ENCODE assay signal across 8 cellular contexts in genomic region chr3:39148116-39149058, GRCh38. TPM values are rescaled to one million over a fixed set of nuclear protein-coding genes. Genes with fewer than 3 reads are reported as not detected.
DNase-seq lines count a peak whose midpoint lies in the region; ATAC-seq, FAIRE-seq and TF ChIP-seq lines count a peak whose summit lies in the region.

No MANE protein-coding gene starts in this region.

- TF ChIP-seq POLR2A in H54 (IDR thresholded peaks at IDR 0.05; ENCODE audit: low read depth, low read length), result no peak

- H3K27me3 Mint-ChIP-seq in Calu3 (ENCODE audit: unreplicated experiment) (no peaks in the 10 kb centered on the region), immature natural killer cell (ENCODE audit: low read depth in 3 of 3) (peaks cover 53 to 86% (median 61%) of the 10 kb centered on the region in 3 donors)
- H3K27me3 Mint-ChIP-seq in activated T-helper 1 cell treated with anti-CD3 and anti-CD28 coated beads, Interleukin-12 subunit alpha, Interleukin-12 subunit beta, Interleukin-2, Interleukin-4 antibody, amounts not matched to agents 30 ng/mL and 10 ng/mL and 1 ng/mL, durations not matched to agents 14 hours and 24 hours and 36 hours (ENCODE audit: insufficient read depth), result no peaks in the 10 kb centered on the region

- BruUV-seq in Calu3 (replicated peaks; lab: Mats Ljungman, UMichigan), result no TSS peak

- H3K27ac Mint-ChIP-seq in Calu3 (ENCODE audit: unreplicated experiment) (peak overlapping the region; percentile 99), immature natural killer cell (peak overlapping the region; percentile 86 to 98 (median 96))
- H3K27ac Mint-ChIP-seq in activated T-helper 1 cell treated with anti-CD3 and anti-CD28 coated beads, Interleukin-12 subunit alpha, Interleukin-12 subunit beta, Interleukin-2, Interleukin-4 antibody, amounts not matched to agents 30 ng/mL and 10 ng/mL and 1 ng/mL, durations not matched to agents 14 hours and 24 hours and 36 hours, result peak overlapping the region; percentile 97

- intact Hi-C loops in Calu3 (cut with micrococcal nuclease; ENCODE audit: unreplicated experiment), result no loop called here
- intact Hi-C loops in activated T-helper 1 cell treated with anti-CD3 and anti-CD28 coated beads, Interleukin-12 subunit alpha, Interleukin-12 subunit beta, Interleukin-2, Interleukin-4 antibody, amounts not matched to agents 30 ng/mL and 10 ng/mL and 1 ng/mL, durations not matched to agents 14 hours and 24 hours and 36 hours (cut with micrococcal nuclease), result no loop called here

- H3K9me3 Mint-ChIP-seq in Calu3 (ENCODE audit: low read depth, unreplicated experiment) (no peaks in the 10 kb centered on the region), immature natural killer cell (no peaks in the 10 kb centered on the region)
- H3K9me3 Mint-ChIP-seq in activated T-helper 1 cell treated with anti-CD3 and anti-CD28 coated beads, Interleukin-12 subunit alpha, Interleukin-12 subunit beta, Interleukin-2, Interleukin-4 antibody, amounts not matched to agents 30 ng/mL and 10 ng/mL and 1 ng/mL, durations not matched to agents 14 hours and 24 hours and 36 hours, result no peaks in the 10 kb centered on the region

- H3K27me3 ChIP-seq in subcutaneous abdominal adipose tissue (ENCODE audit: control insufficient read depth in 5 of 5, insufficient read depth in 4 of 5, low read length in 5 of 5), result no peaks in the 10 kb centered on the region

- peaks cover 30 to 74% (median 67%) of the 10 kb centered on the region in 5 donors for H3K4me1 ChIP-seq in subcutaneous abdominal adipose tissue (ENCODE audit: control insufficient read depth in 5 of 5, insufficient read depth in 5 of 5, low read length in 5 of 5)

- DNase-seq in Calu3 (no peak), immature natural killer cell (peak; percentile 57 to 68 (median 61)), NCI-H526 (lab: John Stamatoyannopoulos, UW) (no peak), H54 (ENCODE audit: insufficient read length, low spot score) (no peak)
- DNase-seq in Jurkat, Clone E6-1 (ENCODE audit: low read depth, low spot score), result peak; percentile 62
- DNase-seq in activated T-helper 1 cell treated with anti-CD3 and anti-CD28 coated beads, Interleukin-12 subunit alpha, Interleukin-12 subunit beta, Interleukin-2, Interleukin-4 antibody, amounts not matched to agents 30 ng/mL and 10 ng/mL and 1 ng/mL, durations not matched to agents 14 hours and 24 hours and 36 hours (ENCODE audit: low spot score), result peak; percentile 28

- no peaks in the 10 kb centered on the region for H3K9me3 ChIP-seq in subcutaneous abdominal adipose tissue (ENCODE audit: control insufficient read depth in 5 of 5, low read length in 5 of 5)

- peak; percentile 23 for ATAC-seq in GM19328 (IDR thresholded peaks at IDR 0.05; ENCODE audit: unreplicated experiment)

- H3K36me3 ChIP-seq in subcutaneous abdominal adipose tissue (ENCODE audit: control insufficient read depth in 5 of 5, insufficient read depth in 5 of 5, low read length in 5 of 5), result peaks cover 6 to 34% (median 33%) of the 10 kb centered on the region in 5 donors

- H3K4me3 Mint-ChIP-seq in Calu3 (ENCODE audit: low read depth, unreplicated experiment), result peak overlapping the region; percentile 88
- peak overlapping the region; percentile 94 for H3K4me3 Mint-ChIP-seq in activated T-helper 1 cell treated with anti-CD3 and anti-CD28 coated beads, Interleukin-12 subunit alpha, Interleukin-12 subunit beta, Interleukin-2, Interleukin-4 antibody, amounts not matched to agents 30 ng/mL and 10 ng/mL and 1 ng/mL, durations not matched to agents 14 hours and 24 hours and 36 hours
- H3K4me3 Mint-ChIP-seq in immature natural killer cell, result peak overlapping the region; percentile 71 to 87 (median 77)

- H3K4me1 Mint-ChIP-seq in Calu3 (ENCODE audit: low read depth, unreplicated experiment) (peaks cover 61% of the 10 kb centered on the region), immature natural killer cell (peaks cover 74 to 75% of the 10 kb centered on the region in 2 donors)
- H3K4me1 Mint-ChIP-seq in activated T-helper 1 cell treated with anti-CD3 and anti-CD28 coated beads, Interleukin-12 subunit alpha, Interleukin-12 subunit beta, Interleukin-2, Interleukin-4 antibody, amounts not matched to agents 30 ng/mL and 10 ng/mL and 1 ng/mL, durations not matched to agents 14 hours and 24 hours and 36 hours (ENCODE audit: low read depth), result peaks cover 70% of the 10 kb centered on the region

- H3K4me3 ChIP-seq in Jurkat, Clone E6-1 (ENCODE audit: low read length), result peak overlapping the region; percentile 51
- peak overlapping the region; percentile 43 to 59 (median 56) for H3K4me3 ChIP-seq in subcutaneous abdominal adipose tissue (ENCODE audit: low read depth in 1 of 5, low read length in 5 of 5)

- peaks cover 79% of the 10 kb centered on the region for H3K36me3 Mint-ChIP-seq in Calu3 (ENCODE audit: insufficient read depth, unreplicated experiment)
- peaks cover 66% of the 10 kb centered on the region for H3K36me3 Mint-ChIP-seq in activated T-helper 1 cell treated with anti-CD3 and anti-CD28 coated beads, Interleukin-12 subunit alpha, Interleukin-12 subunit beta, Interleukin-2, Interleukin-4 antibody, amounts not matched to agents 30 ng/mL and 10 ng/mL and 1 ng/mL, durations not matched to agents 14 hours and 24 hours and 36 hours (ENCODE audit: low read depth)
- peaks cover 9 to 26% (median 17%) of the 10 kb centered on the region in 3 donors for H3K36me3 Mint-ChIP-seq in immature natural killer cell

- CTCF ChIA-PET in Calu3 (lab: Charles Lee), result interaction anchor here (0.6 to 0.7 kb wide), 2 partner anchors 50 to 1184 kb away, joined by 4 to 12 read pairs; no protein-coding TSS in a partner anchor

- peak overlapping the region in 4 of 5 donors; percentile 35 to 81 (median 68) for H3K9ac ChIP-seq in subcutaneous abdominal adipose tissue (ENCODE audit: low read length in 5 of 5)

- no peak for TF ChIP-seq CTCF in Calu3 (IDR thresholded peaks at IDR 0.05; ENCODE audit: unreplicated experiment)

- no peak for FAIRE-seq in H54 (lab: Jason Lieb, UNC)

- peak overlapping the region; percentile 96 for H3K27ac ChIP-seq in subcutaneous abdominal adipose tissue (ENCODE audit: low read depth, low read length)

RNA-seq across cellular contexts. Expression of gene CSRNP1, which starts 5.0 kb away (rescaled TPM):
- total RNA-seq in Calu3 (2022), result 12.6 and 13.4 TPM in 2 replicates
- 4.5 TPM for polyA plus RNA-seq in Jurkat, Clone E6-1 (2012; ENCODE audit: insufficient read depth, insufficient read length)
- total RNA-seq in activated T-helper 1 cell treated with anti-CD3 and anti-CD28 coated beads, Interleukin-12 subunit alpha, Interleukin-12 subunit beta, Interleukin-2, Interleukin-4 antibody, amounts not matched to agents 30 ng/mL and 10 ng/mL and 1 ng/mL, durations not matched to agents 14 hours and 24 hours and 36 hours, result 33.4 and 34.3 TPM in 2 replicates
- polyA plus RNA-seq in immature natural killer cell, result 10 to 100 TPM; 42.1 to 46.6 (median 43.4) TPM

RNA-seq across cellular contexts. Expression of gene TTC21A, which starts 40.9 kb away (rescaled TPM):
- total RNA-seq in Calu3 (2022), result 8.1 and 9.1 TPM in 2 replicates
- 2.8 TPM for polyA plus RNA-seq in Jurkat, Clone E6-1 (2012; ENCODE audit: insufficient read depth, insufficient read length)
- total RNA-seq in activated T-helper 1 cell treated with anti-CD3 and anti-CD28 coated beads, Interleukin-12 subunit alpha, Interleukin-12 subunit beta, Interleukin-2, Interleukin-4 antibody, amounts not matched to agents 30 ng/mL and 10 ng/mL and 1 ng/mL, durations not matched to agents 14 hours and 24 hours and 36 hours, result 0.83 and 1.0 TPM in 2 replicates
- polyA plus RNA-seq in immature natural killer cell, result under 1 TPM in 2 of 3 donors, not detected in 1; 0.39 to 0.45 TPM

RNA-seq across cellular contexts. Expression of gene GORASP1, which starts 41.0 kb away (rescaled TPM):
- total RNA-seq in Calu3 (2022), result 54.8 and 58.6 TPM in 2 replicates
- 27.0 TPM for polyA plus RNA-seq in Jurkat, Clone E6-1 (2012; ENCODE audit: insufficient read depth, insufficient read length)
- total RNA-seq in activated T-helper 1 cell treated with anti-CD3 and anti-CD28 coated beads, Interleukin-12 subunit alpha, Interleukin-12 subunit beta, Interleukin-2, Interleukin-4 antibody, amounts not matched to agents 30 ng/mL and 10 ng/mL and 1 ng/mL, durations not matched to agents 14 hours and 24 hours and 36 hours, result 26.6 and 35.6 TPM in 2 replicates
- 1 to 10 TPM; 5.3 to 7.8 (median 5.4) TPM for polyA plus RNA-seq in immature natural killer cell

RNA-seq across cellular contexts. Expression of gene XIRP1, which starts 44.0 kb away (rescaled TPM):
- total RNA-seq in Calu3 (2022), result not detected in 2 replicates
- not detected for polyA plus RNA-seq in Jurkat, Clone E6-1 (2012; ENCODE audit: insufficient read depth, insufficient read length)
- total RNA-seq in activated T-helper 1 cell treated with anti-CD3 and anti-CD28 coated beads, Interleukin-12 subunit alpha, Interleukin-12 subunit beta, Interleukin-2, Interleukin-4 antibody, amounts not matched to agents 30 ng/mL and 10 ng/mL and 1 ng/mL, durations not matched to agents 14 hours and 24 hours and 36 hours, result 2.4 and 3.0 TPM in 2 replicates
- under 1 TPM in 2 of 3 donors, not detected in 1; 0.03 to 0.27 TPM for polyA plus RNA-seq in immature natural killer cell

Comparison
In these comparisons a context has a peak if more than half of its experiments do, and no peak if none do; other contexts are left out.
1. DNase-seq: peak in Jurkat, Clone E6-1 (single experiment), activated T-helper 1 cell treated with anti-CD3 and anti-CD28 coated beads, Interleukin-12 subunit alpha, Interleukin-12 subunit beta, Interleukin-2, Interleukin-4 antibody, amounts not matched to agents 30 ng/mL and 10 ng/mL and 1 ng/mL, durations not matched to agents 14 hours and 24 hours and 36 hours (single experiment) and immature natural killer cell (3 of 3); none in Calu3 (single experiment), NCI-H526 (0 of 2) and H54 (single experiment).
2. Peak in every context shown above with its lines, with median percentiles within 50 percentile points of each other: H3K27ac Mint-ChIP-seq and H3K4me3 Mint-ChIP-seq.